In genomic region chr5:173310296-173310769, GRCh38 we compare ENCODE assay signal across 13 cellular contexts. TPM values are rescaled to one million over a fixed set of nuclear protein-coding genes. Genes with fewer than 3 reads are reported as not detected.
DNase-seq lines count a peak whose midpoint lies in the region; ATAC-seq and TF ChIP-seq lines count a peak whose summit lies in the region.
"Had no signal": no experiment of that assay in that cellular context is flagged by ENCODE, and none has a peak within 500 bp of the region (broad histone marks: within the 10 kb centered on the region; RNA-seq: fewer than 3 reads in every experiment).

No MANE protein-coding gene starts in this region.

- H3K9me2 ChIP-seq in SK-N-SH = no peaks in the 10 kb centered on the region

- H3K4me2 ChIP-seq in SK-N-SH = no peak overlapping the region

- no peak for TF ChIP-seq CTCF in SK-N-SH (IDR thresholded peaks at IDR 0.05)
- no peak for TF ChIP-seq CTCF in right atrium auricular region (IDR thresholded peaks at IDR 0.05)

- TF ChIP-seq RAD21 in SK-N-SH (IDR thresholded peaks at IDR 0.05; ENCODE audit: low read length) = no peak

- no peak for TF ChIP-seq EP300 in SK-N-SH (IDR thresholded peaks at IDR 0.05; ENCODE audit: borderline replicate concordance in 1 of 2, low read depth in 1 of 2, low read length in 1 of 2)

- H3K27me3 ChIP-seq in SK-N-SH (ENCODE audit: insufficient read depth) (no peaks in the 10 kb centered on the region), right atrium auricular region (no peaks in the 10 kb centered on the region), rectal smooth muscle tissue (ENCODE audit: control insufficient read depth, insufficient read depth, low read length) (no peaks in the 10 kb centered on the region), aorta (ENCODE audit: control insufficient read depth in 1 of 2, insufficient read depth in 2 of 2, low read length in 1 of 2) (no peaks in the 10 kb centered on the region)

- peaks cover 7 to 11% of the 10 kb centered on the region in 2 experiments; a peak in 3 of 4 replicates for H3K4me1 ChIP-seq in SK-N-SH (ENCODE audit: control insufficient read depth in 1 of 2, insufficient read depth in 2 of 2, low read depth in 1 of 2, low read length in 1 of 2)
- H3K4me1 ChIP-seq in right atrium auricular region = peaks cover 0 to 22% of the 10 kb centered on the region in 2 donors
- H3K4me1 ChIP-seq in rectal smooth muscle tissue (ENCODE audit: control insufficient read depth, insufficient read depth, low read length) = peaks cover 19% of the 10 kb centered on the region
- H3K4me1 ChIP-seq in aorta (ENCODE audit: control insufficient read depth in 1 of 2, insufficient read depth in 2 of 2, low read length in 2 of 2) = no peaks in the 10 kb centered on the region
- H3K4me1 ChIP-seq: parathyroid adenoma had no signal

- H3K9ac ChIP-seq in SK-N-SH (no peak overlapping the region), rectal smooth muscle tissue (ENCODE audit: low read length) (no peak overlapping the region)
- H3K9ac ChIP-seq: parathyroid adenoma had no signal

- no peaks in the 10 kb centered on the region for H4K20me1 ChIP-seq in SK-N-SH (ENCODE audit: insufficient read depth)

- no peaks in the 10 kb centered on the region for H3K79me2 ChIP-seq in SK-N-SH (ENCODE audit: insufficient read depth)
- H3K79me2 ChIP-seq: parathyroid adenoma had no signal

- H3K36me3 ChIP-seq in SK-N-SH (replicated peaks in 1 of 2; ENCODE audit: control insufficient read depth in 1 of 2, insufficient read depth in 2 of 2, low read length in 1 of 2) (no peaks in the 10 kb centered on the region), right atrium auricular region (no peaks in the 10 kb centered on the region), rectal smooth muscle tissue (ENCODE audit: control insufficient read depth, insufficient read depth, low read length) (no peaks in the 10 kb centered on the region), aorta (ENCODE audit: control insufficient read depth in 1 of 2, insufficient read depth in 2 of 2, low read length in 1 of 2) (no peaks in the 10 kb centered on the region)
- H3K36me3 ChIP-seq: WERI-Rb-1 had no signal

- ATAC-seq in SK-N-SH treated with all-trans-retinoic acid at 6 μM for 48 hours (no peak), aorta (ENCODE audit: low FRiP score) (peak; percentile 51)

- H3K4me3 ChIP-seq in SK-N-SH (ENCODE audit: low read depth in 2 of 2, low read length in 1 of 2) = no peak overlapping the region
- H3K4me3 ChIP-seq in right atrium auricular region = no peak overlapping the region
- H3K4me3 ChIP-seq in rectal smooth muscle tissue (ENCODE audit: low read length) = peak overlapping the region; percentile 19
- H3K4me3 ChIP-seq in aorta (ENCODE audit: low read length in 2 of 2) = no peak overlapping the region

- intact Hi-C loops in aorta (cut with DNase I) = no loop called here

- H3K9me3 ChIP-seq in SK-N-SH (no peaks in the 10 kb centered on the region), right atrium auricular region (peaks cover 0 to 4% of the 10 kb centered on the region in 2 donors), aorta (ENCODE audit: control insufficient read depth, low read length) (peaks cover 2% of the 10 kb centered on the region)

- peaks cover 6% of the 10 kb centered on the region for H3F3A ChIP-seq in SK-N-SH (replicated peaks; ENCODE audit: insufficient read depth)

- DNase-seq in SK-N-SH (no peak), right atrium auricular region (ENCODE audit: low spot score) (no peak), aorta (peak in 1 of 2 donors; percentile 23), NCI-H2107 (lab: John Stamatoyannopoulos, UW) (no peak), NCI-H1436 treated with DMSO at 0.1 percent for 48 hours (lab: John Stamatoyannopoulos, UW) (no peak), hippocampal formation (lab: John Stamatoyannopoulos, UW) (no peak)
- DNase-seq: 8988T, NCI-H1694 treated with DMSO at 0.1 percent for 48 hours, NCI-H524 treated with DMSO at 0.1 percent for 48 hours, WERI-Rb-1 had no signal

- H2AFZ ChIP-seq in SK-N-SH (ENCODE audit: low read depth) = peak overlapping the region; percentile 43; the same call in 1 of the 2 replicates
- H2AFZ ChIP-seq: parathyroid adenoma had no signal

- POLR2A ChIA-PET in SK-N-SH (lab: Yijun Ruan, JAX) = no interaction called here

- H3K27ac ChIP-seq in SK-N-SH (ENCODE audit: low read depth in 2 of 2, low read length in 1 of 2) (no peak overlapping the region), right atrium auricular region (peak overlapping the region; percentile 32 to 33), rectal smooth muscle tissue (ENCODE audit: low read depth, low read length) (peak overlapping the region; percentile 65), aorta (ENCODE audit: low read depth in 1 of 2, low read length in 2 of 2) (peak overlapping the region in 1 of 2 donors; percentile 84)
- H3K27ac ChIP-seq: parathyroid adenoma, WERI-Rb-1 had no signal

- CTCF ChIA-PET in SK-N-SH (lab: Yijun Ruan, JAX) = interaction anchor here (1.9 to 10.2 kb wide), 3 partner anchors 16 to 22 kb away, joined by 5 to 105 read pairs (median 84); partner anchors contain the start of gene STC2

- 79% methylated on average over 6 of the region's 6 CpGs for WGBS in SK-N-SH (ENCODE audit: low lambda C conversion rate)
- WGBS in aorta, 2 donors = 34 to 42% methylated on average over 6 of the region's 6 CpGs

TF ChIP-seq in SK-N-SH, 30 proteins besides CTCF, POLR2A, EP300 and RAD21:
- TF ChIP-seq MXI1 (IDR thresholded peaks at IDR 0.05; ENCODE audit: low read depth, low read length) = no peak
- TF ChIP-seq GATA2 (CRISPR knock-in tag; IDR thresholded peaks at IDR 0.05) = no peak
- TF ChIP-seq POLR2AphosphoS5 (IDR thresholded peaks at IDR 0.05; ENCODE audit: low read depth, low read length) = no peak

TF ChIP-seq in SK-N-SH treated with all-trans-retinoic acid at 6 μM for 48 hours, 23 proteins besides CTCF, POLR2A, EP300 and RAD21 (continues in another document):
- TF ChIP-seq ZFP3 (CRISPR knock-in tag; IDR thresholded peaks at IDR 0.05) (no peak), ISL1 (CRISPR knock-in tag; IDR thresholded peaks at IDR 0.05) (no peak), POU6F1 (CRISPR knock-in tag; IDR thresholded peaks at IDR 0.05; ENCODE audit: borderline replicate concordance, low read depth) (no peak), ZNF8 (CRISPR knock-in tag; IDR thresholded peaks at IDR 0.05) (no peak), ZFP30 (CRISPR knock-in tag; IDR thresholded peaks at IDR 0.05) (no peak), SNAI2 (CRISPR knock-in tag; IDR thresholded peaks at IDR 0.05) (no peak), CSDC2 (CRISPR knock-in tag; IDR thresholded peaks at IDR 0.05) (no peak), ARNTL (CRISPR knock-in tag; IDR thresholded peaks at IDR 0.05; ENCODE audit: borderline replicate concordance, low read depth) (no peak), BACH2 (CRISPR knock-in tag; IDR thresholded peaks at IDR 0.05; ENCODE audit: borderline replicate concordance) (no peak), ZC3H10 (CRISPR knock-in tag; IDR thresholded peaks at IDR 0.05) (no peak), PATZ1 (CRISPR knock-in tag; IDR thresholded peaks at IDR 0.05; ENCODE audit: borderline replicate concordance) (no peak), RARB (CRISPR knock-in tag; IDR thresholded peaks at IDR 0.05) (no peak), PPARA (CRISPR knock-in tag; IDR thresholded peaks at IDR 0.05; ENCODE audit: borderline replicate concordance) (no peak), CSRNP3 (CRISPR knock-in tag; IDR thresholded peaks at IDR 0.05) (no peak), ZNF565 (CRISPR knock-in tag; conservative IDR thresholded peaks at IDR 0.05; ENCODE audit: low read depth) (no peak)

RNA-seq across cellular contexts. Expression of gene STC2, which starts 17.9 kb away (rescaled TPM):
- 5.9 and 9.1 TPM in 2 replicates for polyA plus RNA-seq in SK-N-SH (2012; rRNA removed)
- 4.7 and 5.4 TPM in 2 replicates for polyA plus RNA-seq in SK-N-SH (2012; cell fraction: cytosol; rRNA removed)
- 6.4 and 6.8 TPM in 2 replicates for polyA plus RNA-seq in SK-N-SH (2012; cell fraction: nucleus; rRNA removed)
- total RNA-seq in right atrium auricular region = 10 to 100 TPM; 16.0 to 16.1 TPM
- total RNA-seq in aorta = 1 to 10 TPM; 4.9 to 7.9 TPM
- under 1 TPM; 0.03 to 0.75 TPM for polyA plus RNA-seq in aorta

Comparison
In these comparisons a context has a peak if more than half of its experiments do, and no peak if none do; other contexts are left out.
1. H3K27ac ChIP-seq: peak in right atrium auricular region (2 of 2) and rectal smooth muscle tissue (single experiment); none in SK-N-SH (0 of 2).